ENCODE assay signal across 1 cellular context in genomic region chr7:102061981-102062390, GRCh38.
A peak's percentile ranks its signal among the peaks of the same experiment; 100 is the strongest.
TF ChIP-seq lines count a peak whose summit lies in the region.

No MANE protein-coding gene starts in this region.

TF ChIP-seq in GM12878, 131 proteins besides CTCF, POLR2A, EP300 and RAD21 (continued from another document and continues in another):
- TF ChIP-seq ZBTB4 (CRISPR knock-in tag; IDR thresholded peaks at IDR 0.05) (no peak), RCOR1 (conservative IDR thresholded peaks at IDR 0.05; ENCODE audit: low read depth, low read length) (no peak), PRDM15 (CRISPR knock-in tag; IDR thresholded peaks at IDR 0.05) (no peak), RFX5 (IDR thresholded peaks at IDR 0.05; ENCODE audit: low read depth, low read length) (0 out of 2 replicates have a peak, but pooled peaks have one; percentile 32), HDGF (IDR thresholded peaks at IDR 0.05) (peak; percentile 70), ZNF687 (IDR thresholded peaks at IDR 0.05) (peak; percentile 55; the same call in 1 of the 2 replicates), NFXL1 (IDR thresholded peaks at IDR 0.05; ENCODE audit: borderline replicate concordance) (no peak), PML (IDR thresholded peaks at IDR 0.05; ENCODE audit: low read length) (no peak), KAT2A (conservative IDR thresholded peaks at IDR 0.05; ENCODE audit: control insufficient read depth, low read depth, low read length) (no peak), SMC3 (IDR thresholded peaks at IDR 0.05; ENCODE audit: borderline replicate concordance, low read length) (no peak), TAF1 (IDR thresholded peaks at IDR 0.05; ENCODE audit: borderline replicate concordance, low read depth, low read length) (0 out of 2 replicates have a peak, but pooled peaks have one; percentile 17), POU2F2 (IDR thresholded peaks at IDR 0.05; ENCODE audit: borderline replicate concordance, low read depth, low read length) (peak; percentile 68; the same call in 1 of the 3 replicates), MYC (IDR thresholded peaks at IDR 0.05; ENCODE audit: insufficient read depth, insufficient read length, insufficient replicate concordance, low read length, severe bottlenecking) (no peak), ELK1 (IDR thresholded peaks at IDR 0.05; ENCODE audit: low read depth, low read length) (no peak), RB1 (IDR thresholded peaks at IDR 0.05; ENCODE audit: borderline replicate concordance) (no peak; the same call in 1 of the 2 replicates), USF1 (IDR thresholded peaks at IDR 0.05; ENCODE audit: borderline replicate concordance, extremely low read length, insufficient read depth, low read depth, low read length) (no peak), SUPT20H (IDR thresholded peaks at IDR 0.05; ENCODE audit: borderline replicate concordance, control insufficient read depth, low read depth, low read length) (no peak), EZH2 (IDR thresholded peaks at IDR 0.05; ENCODE audit: borderline replicate concordance, control insufficient read depth, low read depth, low read length) (no peak), EGR1 (IDR thresholded peaks at IDR 0.05; ENCODE audit: borderline replicate concordance in 1 of 2, low read depth in 2 of 2, low read length in 2 of 2) (no peak), POLR2AphosphoS5 (IDR thresholded peaks at IDR 0.05; ENCODE audit: low read length) (peak; percentile 68), CEBPB (IDR thresholded peaks at IDR 0.05; ENCODE audit: borderline replicate concordance in 1 of 2, low read depth in 2 of 2, low read length in 2 of 2) (no peak), NFYA (IDR thresholded peaks at IDR 0.05; ENCODE audit: borderline replicate concordance, low read depth, low read length) (no peak), KLF5 (IDR thresholded peaks at IDR 0.05; ENCODE audit: partially characterized antibody) (peak; percentile 53), NR2F1 (conservative IDR thresholded peaks at IDR 0.05) (no peak; the same call in 1 of the 2 replicates), IRF3 (IDR thresholded peaks at IDR 0.05) (no peak), ZNF592 (IDR thresholded peaks at IDR 0.05) (no peak; the same call in 1 of the 2 replicates), STAT3 (IDR thresholded peaks at IDR 0.05; ENCODE audit: low read depth, low read length) (no peak), CHD4 (IDR thresholded peaks at IDR 0.05) (no peak), ATF7 (IDR thresholded peaks at IDR 0.05; ENCODE audit: low read depth) (peak; percentile 95), YBX1 (IDR thresholded peaks at IDR 0.05) (no peak), NR2C1 (IDR thresholded peaks at IDR 0.05) (no peak), CREB1 (IDR thresholded peaks at IDR 0.05; ENCODE audit: low read depth) (peak; percentile 94), RAD51 (IDR thresholded peaks at IDR 0.05) (no peak; the same call in 1 of the 2 replicates), GABPA (IDR thresholded peaks at IDR 0.05; ENCODE audit: low read depth) (no peak), BRCA1 (IDR thresholded peaks at IDR 0.05; ENCODE audit: low read depth, low read length) (no peak), NBN (IDR thresholded peaks at IDR 0.05) (peak; percentile 93), JUNB (IDR thresholded peaks at IDR 0.05) (no peak), ATF3 (IDR thresholded peaks at IDR 0.05; ENCODE audit: borderline replicate concordance, extremely low read depth, low read depth, low read length) (no peak), NR2C2 (IDR thresholded peaks at IDR 0.05; ENCODE audit: borderline replicate concordance, control insufficient read depth, insufficient read length, low read depth) (no peak), SMAD1 (IDR thresholded peaks at IDR 0.05; ENCODE audit: low read depth, partially characterized antibody) (peak; percentile 47), PBX3 (IDR thresholded peaks at IDR 0.05; ENCODE audit: insufficient replicate concordance, low read depth, low read length) (no peak), ZNF24 (IDR thresholded peaks at IDR 0.05) (no peak), POLR2AphosphoS2 (IDR thresholded peaks at IDR 0.05; ENCODE audit: low read depth, low read length) (no peak), SIX5 (IDR thresholded peaks at IDR 0.05; ENCODE audit: low read depth, low read length, severe bottlenecking) (no peak)
